In genomic region chr19:35932291-35932936, GRCh38 we compare ENCODE assay signal across 13 cellular contexts. TPM values are rescaled to one million over a fixed set of nuclear protein-coding genes. Genes with fewer than 3 reads are reported as not detected.
DNase-seq lines count a peak whose midpoint lies in the region; ATAC-seq, FAIRE-seq and TF ChIP-seq lines count a peak whose summit lies in the region.
"Had no signal": no experiment of that assay in that cellular context is flagged by ENCODE, and none has a peak within 500 bp of the region (broad histone marks: within the 10 kb centered on the region; RNA-seq: fewer than 3 reads in every experiment).

No MANE protein-coding gene starts in this region.

- H3K4me2 ChIP-seq in Karpas-422 (ENCODE audit: low read depth, low read length, poor library complexity, severe bottlenecking) = peak overlapping the region; percentile 46
- H3K4me2 ChIP-seq in K562 (ENCODE audit: insufficient read depth, low read length) = no peak overlapping the region

- ATAC-seq in K562 (no peak), psoas muscle (no peak), left lobe of liver (no peak)

- no peak for TF ChIP-seq POLR2A in K562 (conservative IDR thresholded peaks at IDR 0.05)

- H3K9ac ChIP-seq in Karpas-422 (ENCODE audit: low read length) = peak overlapping the region; percentile 48; the same call in 1 of the 2 replicates
- no peak overlapping the region for H3K9ac ChIP-seq in K562 (ENCODE audit: insufficient read depth in 1 of 2, low read depth in 2 of 2, low read length in 2 of 2)

- peak; percentile 33 for DNase-seq in NCI-H2171 treated with DMSO at 0.1 percent for 48 hours (lab: John Stamatoyannopoulos, UW)
- DNase-seq in NCI-H2171 (lab: John Stamatoyannopoulos, UW) = no peak
- DNase-seq in Karpas-422 = peak; percentile 36
- no peak for DNase-seq in K562 (ENCODE audit: extremely low read depth in 1 of 4, low spot score in 3 of 4)
- no peak for DNase-seq in psoas muscle
- no peak for DNase-seq in T-helper 9 cell
- DNase-seq in SW480 (ENCODE audit: low spot score) = no peak
- DNase-seq in left lobe of liver (ENCODE audit: low spot score) = no peak
- DNase-seq: brain microvascular endothelial cell, Caco-2 had no signal

- no peak for FAIRE-seq in K562 (lab: Jason Lieb, UNC)

- H3K9me3 ChIP-seq in Karpas-422 (ENCODE audit: low read length) (no peaks in the 10 kb centered on the region), K562 (replicated peaks; ENCODE audit: control insufficient read depth, insufficient read depth, low read depth, low read length) (no peaks in the 10 kb centered on the region), psoas muscle (no peaks in the 10 kb centered on the region)
- H3K9me3 ChIP-seq: Caco-2, thoracic aorta had no signal

- intact Hi-C loops in K562 (cut with micrococcal nuclease) = loop anchor here (5.0 to 10.0 kb wide), 2 partner anchors 108 to 375 kb away; no protein-coding TSS in a partner anchor
- intact Hi-C loops in psoas muscle (cut with DNase I) = loop anchor here (5.0 to 10.0 kb wide), 4 partner anchors 175 to 388 kb away; partner anchors contain the start of genes HSPB6 (in 1 of the 2), LIN37 (in 1 of the 2), PROSER3 (in 1 of the 2) and PSENEN (in 1 of the 2)

- no peaks in the 10 kb centered on the region for H3K27me3 ChIP-seq in Karpas-422 (ENCODE audit: low read length)
- H3K27me3 ChIP-seq in K562 (ENCODE audit: control insufficient read depth in 2 of 2, insufficient read depth in 2 of 2, low read length in 2 of 2) = peaks cover 9 to 25% of the 10 kb centered on the region in 2 experiments
- no peaks in the 10 kb centered on the region for H3K27me3 ChIP-seq in psoas muscle (ENCODE audit: insufficient read depth in 3 of 3, low read length in 2 of 3)
- H3K27me3 ChIP-seq: brain microvascular endothelial cell had no signal

- H3K9me2 ChIP-seq in Karpas-422 (replicated peaks; ENCODE audit: insufficient read depth, low read length) = no peaks in the 10 kb centered on the region

- POLR2A ChIA-PET in K562 (lab: Yijun Ruan, JAX) = no interaction called here

- peaks cover 39% of the 10 kb centered on the region for H3K4me1 ChIP-seq in Karpas-422 (ENCODE audit: low read length)
- peaks cover 2 to 14% of the 10 kb centered on the region in 2 experiments; a peak in 2 of 5 replicates for H3K4me1 ChIP-seq in K562 (replicated peaks in 1 of 2; ENCODE audit: control insufficient read depth in 2 of 2, insufficient read depth in 2 of 2, low read length in 2 of 2)
- peaks cover 17% of the 10 kb centered on the region for H3K4me1 ChIP-seq in psoas muscle

- no peak for TF ChIP-seq EP300 in K562 (IDR thresholded peaks at IDR 0.05; ENCODE audit: low read length)

- H4K20me1 ChIP-seq in Karpas-422 (ENCODE audit: insufficient read depth, low read depth, low read length) (no peaks in the 10 kb centered on the region), K562 (replicated peaks; ENCODE audit: control insufficient read depth, insufficient read depth, low read length) (0 out of 2 replicates have a peak, but pooled peaks cover 4% of the 10 kb centered on the region)

- no peak for TF ChIP-seq RAD21 in K562 (CRISPR knock-in tag; conservative IDR thresholded peaks at IDR 0.05 in 1 of 2, IDR thresholded peaks at IDR 0.05 in 1 of 2)

- H3K9me1 ChIP-seq in K562 (ENCODE audit: control insufficient read depth, insufficient read depth, low read length) = no peaks in the 10 kb centered on the region

- H3K79me2 ChIP-seq in Karpas-422 (ENCODE audit: low read length) (no peaks in the 10 kb centered on the region), K562 (ENCODE audit: control insufficient read depth, insufficient read depth, low read length) (no peaks in the 10 kb centered on the region)

- H3K36me3 ChIP-seq in Karpas-422 (ENCODE audit: insufficient read depth, low read length) (no peaks in the 10 kb centered on the region), K562 (ENCODE audit: control insufficient read depth, insufficient read depth, low read length) (no peaks in the 10 kb centered on the region), psoas muscle (ENCODE audit: insufficient read depth in 1 of 2, low read depth in 1 of 2) (no peaks in the 10 kb centered on the region)
- H3K36me3 ChIP-seq: brain microvascular endothelial cell, thoracic aorta had no signal

- CTCF ChIA-PET in K562 (lab: Yijun Ruan, JAX; ENCODE audit: low intra/inter-chr PET ratio) = interaction anchor here (1.5 to 2.8 kb wide), 3 partner anchors 51 to 239 kb away, joined by 7 to 42 read pairs (median 32); no protein-coding TSS in a partner anchor

- in situ Hi-C loops in K562 (cut with MboI) = loop anchor here (5.0 kb wide), 2 partner anchors 45 to 230 kb away; partner anchors contain the start of gene ZBTB32

- no TSS peak for BruUV-seq in K562 (replicated peaks; lab: Mats Ljungman, UMichigan)

- H2AFZ ChIP-seq in Karpas-422 (ENCODE audit: low read length) (peak overlapping the region; percentile 12; the same call in 1 of the 2 replicates), K562 (ENCODE audit: low read depth, low read length) (peak overlapping the region; percentile 20; the same call in 1 of the 2 replicates)

- WGBS in K562 (ENCODE audit: insufficient coverage, low coverage, missing lambda C conversion rate) = 28% methylated on average over 7 of the region's 7 CpGs
- WGBS in psoas muscle, 3 donors = 54 to 56% (median 55%) methylated on average over 7 of the region's 7 CpGs

- H3K27ac ChIP-seq in Karpas-422 (ENCODE audit: low read length) = no peak overlapping the region
- H3K27ac ChIP-seq in K562 (ENCODE audit: extremely low read depth, low read depth, low read length) = no peak overlapping the region
- H3K27ac ChIP-seq in psoas muscle = peak overlapping the region; percentile 62
- H3K27ac ChIP-seq: brain microvascular endothelial cell, SK-N-MC, thoracic aorta had no signal

- TF ChIP-seq CTCF in K562 (IDR thresholded peaks at IDR 0.05 in 2 of 3, conservative IDR thresholded peaks at IDR 0.05 in 1 of 3; ENCODE audit: insufficient read depth in 2 of 3, low read depth in 1 of 3, low read length in 3 of 3) = no peak
- TF ChIP-seq CTCF in psoas muscle (IDR thresholded peaks at IDR 0.05) = no peak

- peak overlapping the region; percentile 41; the same call in 1 of the 2 replicates for H3K4me3 ChIP-seq in Karpas-422 (ENCODE audit: low read length)
- no peak overlapping the region for H3K4me3 ChIP-seq in K562
- H3K4me3 ChIP-seq in psoas muscle = peak overlapping the region; percentile 54

RNA-seq across cellular contexts. Expression of gene LRFN3, which starts 3.8 kb away (rescaled TPM):
- total RNA-seq in Karpas-422 (2014; rRNA removed; shearing (Covaris generic); ENCODE audit: low replicate concordance) = 3.7 and 3.8 TPM in 2 replicates
- 0.32 TPM in 1 of 2 replicates, not detected in the other for total RNA-seq in K562 (2011; cell fraction: chromatin; rRNA removed; ENCODE audit: low replicate concordance)
- total RNA-seq in K562 (2011; cell fraction: nucleolus; rRNA removed) = 0.26 and 0.50 TPM in 2 replicates
- total RNA-seq in K562 (2011; cell fraction: nucleoplasm; rRNA removed) = 0.15 and 0.23 TPM in 2 replicates
- total RNA-seq in K562 (2014; rRNA removed) (0.08 TPM in 1 of 2 replicates, not detected in the other), K562 (2014; rRNA removed; fragmentation: Illumina TruSeq; extraction: Trizol) (not detected in 2 replicates), K562 (2015; rRNA removed; fragmentation: Illumina TruSeq; extraction: Trizol) (not detected in 2 replicates), K562 (2021) (0.11 and 0.31 TPM in 2 replicates), psoas muscle (10 to 100 TPM in 2 of 4 donors, 1 to 10 TPM in 2; 7.2 to 11.2 (median 10.0) TPM), left lobe of liver (8.4 TPM)
- polyA plus RNA-seq in K562 (2011; rRNA removed) (0.16 TPM in 1 of 2 replicates, not detected in the other), K562 (2014; fragmentation: Illumina TruSeq; extraction: Trizol) (0.03 and 0.19 TPM in 2 replicates), K562 (2014; fragmentation: Nextera tagmentation; extraction: Ambion mirVana) (not detected), K562 (2014; rRNA removed) (0.12 and 0.35 TPM in 2 replicates), psoas muscle (10 to 100 TPM in 2 of 3 donors, 1 to 10 TPM in 1; 8.6 to 25.6 (median 11.3) TPM)
- polyA plus RNA-seq in K562 (2011; cell fraction: cytosol; rRNA removed) = 0.09 and 0.18 TPM in 2 replicates
- 0.17 and 0.20 TPM in 2 replicates for polyA plus RNA-seq in K562 (2011; cell fraction: nucleus; rRNA removed)
- polyA plus RNA-seq in K562 (2012) = 0.07 and 0.09 TPM in 2 replicates
- polyA minus RNA-seq in K562 (2011; rRNA and poly(A)+ RNA removed) = 0.04 and 0.06 TPM in 2 replicates
- not detected in 2 replicates for polyA minus RNA-seq in K562 (2011; cell fraction: cytosol; rRNA and poly(A)+ RNA removed)
- 0.22 and 0.54 TPM in 2 replicates for polyA minus RNA-seq in K562 (2011; cell fraction: nucleus; rRNA and poly(A)+ RNA removed)

RNA-seq across cellular contexts. Expression of gene TYROBP, which starts 24.3 kb away (rescaled TPM):
- not detected in 2 replicates for total RNA-seq in Karpas-422 (2014; rRNA removed; shearing (Covaris generic); ENCODE audit: low replicate concordance)
- total RNA-seq in K562 (2011; cell fraction: chromatin; rRNA removed; ENCODE audit: low replicate concordance) = not detected in 2 replicates
- total RNA-seq in K562 (2011; cell fraction: nucleolus; rRNA removed) = 0.83 TPM in 1 of 2 replicates, not detected in the other
- 1.2 TPM in 1 of 2 replicates, not detected in the other for total RNA-seq in K562 (2011; cell fraction: nucleoplasm; rRNA removed)
- 0.86 and 2.0 TPM in 2 replicates for total RNA-seq in K562 (2014; rRNA removed)
- total RNA-seq in K562 (2014; rRNA removed; fragmentation: Illumina TruSeq; extraction: Trizol) = 1.1 and 1.2 TPM in 2 replicates
- total RNA-seq in K562 (2015; rRNA removed; fragmentation: Illumina TruSeq; extraction: Trizol) = 8.2 and 9.8 TPM in 2 replicates
- total RNA-seq in K562 (2021) = 2.7 and 2.9 TPM in 2 replicates
- 2.9 and 11.1 TPM in 2 replicates for polyA plus RNA-seq in K562 (2011; rRNA removed)
- polyA plus RNA-seq in K562 (2011; cell fraction: cytosol; rRNA removed) = 9.4 and 12.1 TPM in 2 replicates
- 1.6 and 7.6 TPM in 2 replicates for polyA plus RNA-seq in K562 (2011; cell fraction: nucleus; rRNA removed)
- 14.6 and 22.6 TPM in 2 replicates for polyA plus RNA-seq in K562 (2012)
- 2.2 and 2.4 TPM in 2 replicates for polyA plus RNA-seq in K562 (2014; fragmentation: Illumina TruSeq; extraction: Trizol)
- 1 to 10 TPM in 1 of 2 experiments, under 1 TPM in 1; 0.72 to 1.6 TPM for polyA plus RNA-seq in K562 (2014; fragmentation: Nextera tagmentation; extraction: Ambion mirVana)
- 3.4 and 8.1 TPM in 2 replicates for polyA plus RNA-seq in K562 (2014; rRNA removed)
- 0.87 and 2.1 TPM in 2 replicates for polyA minus RNA-seq in K562 (2011; rRNA and poly(A)+ RNA removed)
- polyA minus RNA-seq in K562 (2011; cell fraction: cytosol; rRNA and poly(A)+ RNA removed) = 6.5 TPM in 1 of 2 replicates, not detected in the other
- polyA minus RNA-seq in K562 (2011; cell fraction: nucleus; rRNA and poly(A)+ RNA removed) = 1.6 TPM in 1 of 2 replicates, not detected in the other
- total RNA-seq in psoas muscle = 10 to 100 TPM in 3 of 4 donors, 1 to 10 TPM in 1; 9.4 to 22.1 (median 14.2) TPM
- polyA plus RNA-seq in psoas muscle = 10 to 100 TPM in 2 of 3 donors, 1 to 10 TPM in 1; 7.8 to 19.1 (median 10.6) TPM
- total RNA-seq in left lobe of liver = 20.2 TPM
- total RNA-seq: Caco-2, dermis microvascular lymphatic vessel endothelial cell had no signal

RNA-seq across cellular contexts. Expression of gene HCST, which starts 30.1 kb away (rescaled TPM):
- total RNA-seq in Karpas-422 (2014; rRNA removed; shearing (Covaris generic); ENCODE audit: low replicate concordance) = 12.2 and 18.8 TPM in 2 replicates
- 1.0 TPM in 1 of 2 replicates, not detected in the other for total RNA-seq in K562 (2011; cell fraction: chromatin; rRNA removed; ENCODE audit: low replicate concordance)
- total RNA-seq in K562 (2011; cell fraction: nucleolus; rRNA removed) = 1.7 and 2.2 TPM in 2 replicates
- 0.81 and 2.4 TPM in 2 replicates for total RNA-seq in K562 (2011; cell fraction: nucleoplasm; rRNA removed)
- total RNA-seq in K562 (2014; rRNA removed) = not detected in 2 replicates
- 0.29 TPM in 1 of 2 replicates, not detected in the other for total RNA-seq in K562 (2014; rRNA removed; fragmentation: Illumina TruSeq; extraction: Trizol)
- total RNA-seq in K562 (2015; rRNA removed; fragmentation: Illumina TruSeq; extraction: Trizol) = 0.65 and 0.94 TPM in 2 replicates
- 0.47 and 1.6 TPM in 2 replicates for total RNA-seq in K562 (2021)
- polyA plus RNA-seq in K562 (2011; rRNA removed) = 1.3 and 1.9 TPM in 2 replicates
- polyA plus RNA-seq in K562 (2011; cell fraction: cytosol; rRNA removed) = 1.4 and 17.5 TPM in 2 replicates
- 0.86 and 1.3 TPM in 2 replicates for polyA plus RNA-seq in K562 (2011; cell fraction: nucleus; rRNA removed)
- 1.2 and 1.6 TPM in 2 replicates for polyA plus RNA-seq in K562 (2012)
- polyA plus RNA-seq in K562 (2014; fragmentation: Illumina TruSeq; extraction: Trizol) = not detected in 2 replicates
- polyA plus RNA-seq in K562 (2014; fragmentation: Nextera tagmentation; extraction: Ambion mirVana) = 1 to 10 TPM in 1 of 2 experiments, under 1 TPM in 1; 0.95 to 1.0 TPM
- polyA plus RNA-seq in K562 (2014; rRNA removed) = 1.1 and 1.9 TPM in 2 replicates
- polyA minus RNA-seq in K562 (2011; rRNA and poly(A)+ RNA removed) = 1.7 TPM in 1 of 2 replicates, not detected in the other
- polyA minus RNA-seq in K562 (2011; cell fraction: cytosol; rRNA and poly(A)+ RNA removed) = 1.8 TPM in 1 of 2 replicates, not detected in the other
- not detected in 2 replicates for polyA minus RNA-seq in K562 (2011; cell fraction: nucleus; rRNA and poly(A)+ RNA removed)
- total RNA-seq in psoas muscle = 1 to 10 TPM; 1.7 to 4.7 (median 3.1) TPM
- 1 to 10 TPM; 1.1 to 4.2 (median 3.5) TPM for polyA plus RNA-seq in psoas muscle
- total RNA-seq in left lobe of liver = 1.8 TPM
- total RNA-seq: Caco-2 had no signal

RNA-seq across cellular contexts. Expression of gene NFKBID, which starts 32.1 kb away (rescaled TPM):
- 7.2 and 17.1 TPM in 2 replicates for total RNA-seq in Karpas-422 (2014; rRNA removed; shearing (Covaris generic); ENCODE audit: low replicate concordance)
- total RNA-seq in K562 (2011; cell fraction: chromatin; rRNA removed; ENCODE audit: low replicate concordance) = 15.7 and 63.9 TPM in 2 replicates
- 48.6 and 61.0 TPM in 2 replicates for total RNA-seq in K562 (2011; cell fraction: nucleolus; rRNA removed)
- 27.9 and 29.7 TPM in 2 replicates for total RNA-seq in K562 (2011; cell fraction: nucleoplasm; rRNA removed)
- total RNA-seq in K562 (2014; rRNA removed) (8.9 and 12.9 TPM in 2 replicates), K562 (2014; rRNA removed; fragmentation: Illumina TruSeq; extraction: Trizol) (1.7 and 2.9 TPM in 2 replicates), K562 (2015; rRNA removed; fragmentation: Illumina TruSeq; extraction: Trizol) (6.6 and 7.1 TPM in 2 replicates), K562 (2021) (9.3 and 10.0 TPM in 2 replicates), psoas muscle (1 to 10 TPM in 3 of 4 donors, under 1 TPM in 1; 0.90 to 2.2 (median 1.5) TPM), left lobe of liver (2.3 TPM)
- polyA plus RNA-seq in K562 (2011; rRNA removed) (3.3 and 6.8 TPM in 2 replicates), K562 (2014; fragmentation: Illumina TruSeq; extraction: Trizol) (3.6 and 4.1 TPM in 2 replicates), K562 (2014; fragmentation: Nextera tagmentation; extraction: Ambion mirVana) (under 1 TPM; 0.65 to 0.92 TPM), K562 (2014; rRNA removed) (6.3 and 8.9 TPM in 2 replicates), psoas muscle (1 to 10 TPM in 2 of 3 donors, under 1 TPM in 1; 0.75 to 1.6 (median 1.2) TPM)
- 5.3 and 6.4 TPM in 2 replicates for polyA plus RNA-seq in K562 (2011; cell fraction: cytosol; rRNA removed)
- polyA plus RNA-seq in K562 (2011; cell fraction: nucleus; rRNA removed) = 43.9 and 60.1 TPM in 2 replicates
- 2.7 and 5.6 TPM in 2 replicates for polyA plus RNA-seq in K562 (2012)
- 3.2 and 6.3 TPM in 2 replicates for polyA minus RNA-seq in K562 (2011; rRNA and poly(A)+ RNA removed)
- 10.9 and 12.1 TPM in 2 replicates for polyA minus RNA-seq in K562 (2011; cell fraction: cytosol; rRNA and poly(A)+ RNA removed)
- 20.7 and 27.1 TPM in 2 replicates for polyA minus RNA-seq in K562 (2011; cell fraction: nucleus; rRNA and poly(A)+ RNA removed)

Comparison
In these comparisons a context has a peak if more than half of its experiments do, and no peak if none do; other contexts are left out.
1. DNase-seq: peak in NCI-H2171 treated with DMSO at 0.1 percent for 48 hours (single experiment) and Karpas-422 (single experiment); none in NCI-H2171 (single experiment), K562 (0 of 4), psoas muscle (0 of 2), T-helper 9 cell (single experiment), SW480 (single experiment) and left lobe of liver (single experiment).